19 cellular contexts compared by ENCODE assay signal in the genomic region with DNA sequence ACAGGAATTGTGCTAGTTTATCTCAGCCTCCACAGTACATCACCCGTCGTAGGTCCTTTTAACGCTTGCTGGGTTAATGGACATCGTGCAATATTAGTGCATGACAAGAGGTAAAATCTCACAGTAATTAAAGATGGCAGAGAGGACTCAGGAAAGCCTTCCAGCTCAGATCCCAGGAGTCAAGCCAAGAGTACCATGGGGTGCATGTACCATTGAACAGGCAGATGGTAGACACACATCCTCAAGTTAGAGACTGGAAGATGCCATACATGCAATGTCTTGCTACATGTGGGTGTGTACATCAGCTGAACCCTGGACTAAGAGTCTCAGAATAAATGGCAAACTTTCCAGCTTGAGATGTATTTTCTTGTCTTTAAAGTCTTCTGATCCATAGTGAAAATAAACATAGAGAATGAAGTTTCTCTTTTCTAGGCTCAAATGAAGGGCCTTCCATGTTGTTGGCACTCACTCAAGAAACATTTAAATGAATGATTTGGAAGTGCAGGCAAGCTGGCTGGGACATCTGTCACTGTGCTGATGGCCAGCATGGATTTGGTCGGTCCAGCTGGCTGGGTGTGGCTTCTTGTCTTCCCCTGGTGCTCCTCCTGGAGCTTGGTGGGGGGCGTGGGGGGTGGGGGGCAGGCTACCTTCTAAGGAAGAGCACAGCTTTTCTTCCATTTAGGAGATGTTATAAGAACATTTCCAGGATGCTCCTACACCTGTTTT.
A peak's percentile ranks its signal among the peaks of the same experiment; 100 is the strongest.
DNase-seq lines count a peak whose midpoint lies in the region; TF ChIP-seq lines count a peak whose summit lies in the region.
"Had no signal": no experiment of that assay in that cellular context is flagged by ENCODE, and none has a peak within 500 bp of the region (broad histone marks: within the 10 kb centered on the region; RNA-seq: fewer than 3 reads in every experiment).

No MANE protein-coding gene starts in this region.

- H3K27ac Mint-ChIP-seq in brain = peak overlapping the region; percentile 70 to 75 (median 74)
- H3K27ac Mint-ChIP-seq: CD4-positive, alpha-beta memory T cell had no signal

- no peak overlapping the region for H3K4me3 Mint-ChIP-seq in brain
- H3K4me3 Mint-ChIP-seq: CD4-positive, alpha-beta memory T cell had no signal

- H3K9me3 ChIP-seq in tibial artery = no peaks in the 10 kb centered on the region
- H3K9me3 ChIP-seq: BE2C, MG63 had no signal

- TF ChIP-seq CTCF in brain (conservative IDR thresholded peaks at IDR 0.05) (no peak), tibial artery (IDR thresholded peaks at IDR 0.05) (no peak)

- H3K4me1 Mint-ChIP-seq in brain = peaks cover 69% of the 10 kb centered on the region
- H3K4me1 Mint-ChIP-seq: CD4-positive, alpha-beta memory T cell had no signal

- DNase-seq in NCI-H748 (lab: John Stamatoyannopoulos, UW; ENCODE audit: unreplicated experiment) (peak; percentile 17), NCI-H748 treated with DMSO at 0.1 percent for 48 hours (lab: John Stamatoyannopoulos, UW) (no peak), NCI-H446 (lab: John Stamatoyannopoulos, UW) (peak; percentile 92 to 97), retina (peak; percentile 24), tibial artery (no peak), NCI-H2029 (lab: John Stamatoyannopoulos, UW) (no peak), DMS53 treated with DMSO at 0.1 percent for 48 hours (lab: John Stamatoyannopoulos, UW; ENCODE audit: unreplicated experiment) (no peak)
- DNase-seq: 8988T; BE2C; Calu3; CD4-positive, alpha-beta memory T cell; GOT3; MG63; NCI-H187 treated with DMSO at 0.1 percent for 48 hours; NCI-H510A treated with DMSO at 0.1 percent for 48 hours; PC-3 had no signal

- no peaks in the 10 kb centered on the region for H3K27me3 ChIP-seq in tibial artery
- H3K27me3 ChIP-seq: BE2C, MG63 had no signal

- no peaks in the 10 kb centered on the region for H3K4me1 ChIP-seq in tibial artery

- H3K36me3 Mint-ChIP-seq in brain = peaks cover 10% of the 10 kb centered on the region
- H3K36me3 Mint-ChIP-seq: CD4-positive, alpha-beta memory T cell had no signal

- no peak overlapping the region for H3K4me3 ChIP-seq in tibial artery
- H3K4me3 ChIP-seq: MG63 had no signal

- no peaks in the 10 kb centered on the region for H3K36me3 ChIP-seq in tibial artery
- H3K36me3 ChIP-seq: BE2C, MG63 had no signal

- H3K27me3 Mint-ChIP-seq in brain = no peaks in the 10 kb centered on the region
- H3K27me3 Mint-ChIP-seq: CD4-positive, alpha-beta memory T cell had no signal

- H3K9me3 Mint-ChIP-seq in brain = no peaks in the 10 kb centered on the region

- H3K27ac ChIP-seq in tibial artery = no peak overlapping the region
- H3K27ac ChIP-seq: KMS-11, RWPE1 had no signal

- intact Hi-C loops in tibial artery (cut with DNase I; ENCODE audit: low total_unique reads) = no loop called here

Comparison
In these comparisons a context has a peak if more than half of its experiments do, and no peak if none do; other contexts are left out.
1. DNase-seq: peak in NCI-H748 (single experiment), NCI-H446 (2 of 2) and retina (single experiment); none in NCI-H748 treated with DMSO at 0.1 percent for 48 hours (single experiment), tibial artery (0 of 2), NCI-H2029 (single experiment) and DMS53 treated with DMSO at 0.1 percent for 48 hours (single experiment).